In the genomic region with DNA sequence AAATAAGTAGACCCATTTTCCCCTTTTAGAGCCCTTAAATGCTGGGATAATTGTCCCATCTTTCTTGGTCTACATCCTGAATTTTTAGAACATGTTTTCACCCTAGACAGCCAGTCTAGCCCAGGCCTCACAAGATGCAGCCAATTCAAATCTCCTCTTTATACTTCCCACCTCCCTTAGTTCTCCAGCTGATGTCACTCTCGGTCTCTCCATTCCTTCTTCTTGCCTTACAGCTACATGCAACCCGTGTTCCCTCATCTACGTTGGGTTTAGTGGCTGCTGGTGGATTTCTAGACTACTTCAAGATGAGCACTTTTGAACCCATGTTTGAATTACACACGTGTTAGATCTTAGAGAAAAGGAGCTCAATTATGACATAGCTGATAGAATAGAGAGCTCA, we compare ENCODE assay signal across 11 cellular contexts.
A peak's percentile ranks its signal among the peaks of the same experiment; 100 is the strongest.
DNase-seq lines count a peak whose midpoint lies in the region; ATAC-seq and TF ChIP-seq lines count a peak whose summit lies in the region.
"Had no signal": no experiment of that assay in that cellular context is flagged by ENCODE, and none has a peak within 500 bp of the region (broad histone marks: within the 10 kb centered on the region; RNA-seq: fewer than 3 reads in every experiment).

No MANE protein-coding gene starts in this region.

- H3K27ac Mint-ChIP-seq in CD14-positive monocyte: no peak overlapping the region
- H3K27ac Mint-ChIP-seq: progenitor cell of endocrine pancreas had no signal

- no peaks in the 10 kb centered on the region for H3K4me1 ChIP-seq in SJCRH30
- no peaks in the 10 kb centered on the region for H3K4me1 ChIP-seq in ascending aorta

- POLR2A ChIA-PET in HEK293T (lab: Yijun Ruan, JAX): interaction anchor here (1.0 kb wide), 1 partner anchor 131 kb away, joined by 3 read pairs; no protein-coding TSS in a partner anchor

- peaks cover 3 to 11% (median 7%) of the 10 kb centered on the region in 7 donors for H3K9me3 Mint-ChIP-seq in CD14-positive monocyte

- peaks cover 0 to 2% (median 1%) of the 10 kb centered on the region in 3 donors for H3K27me3 Mint-ChIP-seq in CD14-positive monocyte (ENCODE audit: low read depth in 3 of 3)
- H3K27me3 Mint-ChIP-seq: progenitor cell of endocrine pancreas had no signal

- H3K4me3 Mint-ChIP-seq in CD14-positive monocyte: no peak overlapping the region

- TF ChIP-seq POLR2A in GM18505 (IDR thresholded peaks at IDR 0.05; ENCODE audit: borderline replicate concordance, extremely low read depth, insufficient read depth, insufficient read length): no peak

- TF ChIP-seq CTCF in ascending aorta (IDR thresholded peaks at IDR 0.05): peak in 1 of 3 experiments; percentile 22
- TF ChIP-seq CTCF in CD14-positive monocyte (IDR thresholded peaks at IDR 0.05): no peak

- intact Hi-C loops in ascending aorta (cut with DNase I) (no loop called here), CD14-positive monocyte (cut with micrococcal nuclease) (loop anchor here in 1 of 2 donors (10.0 kb wide), 1 partner anchor 368 kb away; no protein-coding TSS in a partner anchor)

- no peaks in the 10 kb centered on the region for H3K27me3 ChIP-seq in SJCRH30
- H3K27me3 ChIP-seq in ascending aorta: no peaks in the 10 kb centered on the region

- H3K4me3 ChIP-seq in SJCRH30 (no peak overlapping the region), ascending aorta (no peak overlapping the region)

- H3K36me3 Mint-ChIP-seq in CD14-positive monocyte: peaks cover 5 to 17% of the 10 kb centered on the region in 2 donors

- DNase-seq in Ammon's horn (ENCODE audit: low spot score): peak; percentile 57
- DNase-seq in HEK293T (ENCODE audit: extremely low spot score): peak; percentile 17
- DNase-seq in SJCRH30: peak; percentile 26 to 50
- peak; percentile 77 for DNase-seq in fibroblast of peridontal ligament (ENCODE audit: extremely low read depth)
- no peak for DNase-seq in SKM-1 treated with dmso at 0.1 percent for 144 hours (lab: John Stamatoyannopoulos, UW; ENCODE audit: unreplicated experiment)
- no peak for DNase-seq in ascending aorta (ENCODE audit: low spot score in 2 of 2)
- no peak for DNase-seq in CD14-positive monocyte (ENCODE audit: low spot score)
- DNase-seq: MM.1S; stimulated activated naive CD4-positive, alpha-beta T cell treated with Interleukin-2 at 50 U/mL for 16 hours had no signal

- CTCF ChIA-PET in HEK293T (lab: Yijun Ruan, JAX): interaction anchor here (0.6 to 4.4 kb wide), 3 partner anchors 14 to 266 kb away, joined by 3 to 21 read pairs (median 7); no protein-coding TSS in a partner anchor

- no peak for ATAC-seq in GM18505 (IDR thresholded peaks at IDR 0.05; ENCODE audit: unreplicated experiment)

- H3K27ac ChIP-seq in SJCRH30 (no peak overlapping the region), ascending aorta (no peak overlapping the region)

- no peaks in the 10 kb centered on the region; the same call in 1 of the 2 replicates for H3K9me3 ChIP-seq in SJCRH30 (replicated peaks)
- H3K9me3 ChIP-seq in ascending aorta: no peaks in the 10 kb centered on the region

- peaks cover 11% of the 10 kb centered on the region for H3K4me1 Mint-ChIP-seq in CD14-positive monocyte

- no peaks in the 10 kb centered on the region for H3K36me3 ChIP-seq in SJCRH30
- peaks cover 0 to 3% of the 10 kb centered on the region in 2 donors for H3K36me3 ChIP-seq in ascending aorta

TF ChIP-seq in HEK293T, 16 proteins besides CTCF, POLR2A, EP300 and RAD21:
- TF ChIP-seq FOXA1 (IDR thresholded peaks at IDR 0.05) (no peak), SP1 (IDR thresholded peaks at IDR 0.05) (no peak), HDGF (IDR thresholded peaks at IDR 0.05; ENCODE audit: borderline replicate concordance) (no peak), ARNT (IDR thresholded peaks at IDR 0.05) (no peak), BHLHE40 (IDR thresholded peaks at IDR 0.05; ENCODE audit: borderline replicate concordance) (no peak), FOXM1 (IDR thresholded peaks at IDR 0.05; ENCODE audit: borderline replicate concordance) (no peak), ZNF384 (IDR thresholded peaks at IDR 0.05) (no peak), TARDBP (IDR thresholded peaks at IDR 0.05) (no peak), L3MBTL2 (conservative IDR thresholded peaks at IDR 0.05) (no peak)
- TF ChIP-seq, protein P1, sequence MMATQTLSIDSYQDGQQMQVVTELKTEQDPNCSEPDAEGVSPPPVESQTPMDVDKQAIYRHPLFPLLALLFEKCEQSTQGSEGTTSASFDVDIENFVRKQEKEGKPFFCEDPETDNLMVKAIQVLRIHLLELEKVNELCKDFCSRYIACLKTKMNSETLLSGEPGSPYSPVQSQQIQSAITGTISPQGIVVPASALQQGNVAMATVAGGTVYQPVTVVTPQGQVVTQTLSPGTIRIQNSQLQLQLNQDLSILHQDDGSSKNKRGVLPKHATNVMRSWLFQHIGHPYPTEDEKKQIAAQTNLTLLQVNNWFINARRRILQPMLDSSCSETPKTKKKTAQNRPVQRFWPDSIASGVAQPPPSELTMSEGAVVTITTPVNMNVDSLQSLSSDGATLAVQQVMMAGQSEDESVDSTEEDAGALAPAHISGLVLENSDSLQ (IDR thresholded peaks at IDR 0.05): no peak
TF ChIP-seq in HEK293T: peak in this region for 0.

Comparison
In these comparisons a context has a peak if more than half of its experiments do, and no peak if none do; other contexts are left out.
1. DNase-seq: peak in Ammon's horn (single experiment), HEK293T (single experiment), SJCRH30 (2 of 2) and fibroblast of peridontal ligament (single experiment); none in SKM-1 treated with dmso at 0.1 percent for 144 hours (single experiment), ascending aorta (0 of 2) and CD14-positive monocyte (single experiment).